ENCODE assay signal across 32 cellular contexts in the genomic region with DNA sequence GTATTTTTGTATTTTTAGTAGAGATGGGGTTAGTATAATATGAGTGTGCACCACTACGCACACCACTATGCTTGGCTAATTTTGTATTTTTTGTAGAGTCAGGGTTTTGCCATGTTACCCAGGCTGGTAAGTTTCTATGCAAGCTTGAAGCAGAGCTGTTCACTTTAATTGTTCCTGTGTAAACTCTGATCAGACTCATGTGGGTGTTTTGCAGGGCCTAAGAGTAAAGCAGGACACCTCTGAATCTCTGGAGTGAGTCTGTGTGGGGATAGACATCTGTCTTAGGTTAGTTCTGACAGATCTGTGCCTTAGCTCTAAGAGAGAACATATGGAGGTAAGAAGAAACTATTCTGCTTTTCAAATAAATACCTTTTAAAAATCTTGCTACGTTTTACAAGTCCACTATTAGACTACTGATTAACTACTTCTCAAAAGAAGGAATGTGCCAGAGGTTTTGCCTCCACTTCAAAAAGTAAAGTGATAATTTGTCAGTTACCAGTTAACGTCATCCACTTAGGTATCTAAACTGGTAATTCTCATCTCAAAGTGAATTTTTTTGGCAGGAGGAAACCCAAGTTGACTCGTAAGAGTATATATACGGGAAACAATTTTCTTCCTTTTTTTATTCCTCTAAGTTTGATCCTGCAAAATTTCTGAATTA. TPM values are rescaled to one million over a fixed set of nuclear protein-coding genes. Genes with fewer than 3 reads are reported as not detected.
DNase-seq lines count a peak whose midpoint lies in the region; ATAC-seq, FAIRE-seq and TF ChIP-seq lines count a peak whose summit lies in the region.
"Had no signal": no experiment of that assay in that cellular context is flagged by ENCODE, and none has a peak within 500 bp of the region (broad histone marks: within the 10 kb centered on the region; RNA-seq: fewer than 3 reads in every experiment).

No MANE protein-coding gene starts in this region.

- no peak for TF ChIP-seq CTCF in breast epithelium (IDR thresholded peaks at IDR 0.05)
- TF ChIP-seq CTCF in keratinocyte (optimal IDR thresholded peaks at IDR 0.05 in 1 of 3, IDR thresholded peaks at IDR 0.05 in 1 of 3, conservative IDR thresholded peaks at IDR 0.05 in 1 of 3; ENCODE audit: extremely low read depth in 1 of 3, insufficient read depth in 2 of 3, low read length in 3 of 3), result no peak
- no peak for TF ChIP-seq CTCF in progenitor cell of endocrine pancreas (IDR thresholded peaks at IDR 0.05; ENCODE audit: unreplicated experiment)

- no peak for DNase-seq in breast epithelium (ENCODE audit: low spot score in 2 of 2)
- no peak for DNase-seq in keratinocyte (ENCODE audit: low read depth, low spot score)
- no peak for DNase-seq in progenitor cell of endocrine pancreas (ENCODE audit: low spot score, unreplicated experiment)
- no peak for DNase-seq in COLO829 (ENCODE audit: low spot score)
- no peak for DNase-seq in stimulated activated CD4-positive, alpha-beta T cell treated with anti-CD3 and anti-CD28 coated beads, Interleukin-1b, Interleukin-23, amount 100 ng/mL, for 48 hours
- DNase-seq: activated CD4-positive, CD25-positive, alpha-beta regulatory T cell; activated gamma-delta T cell treated with Interleukin-2 at 50 U/mL for 16 hours; activated naive CD8-positive, alpha-beta T cell treated with anti-CD3 and anti-CD28 coated beads, Interleukin-2, amount 10 ng/mL, durations not matched to agents 7 days and 5 days; activated T-cell treated with anti-CD3 and anti-CD28 coated beads, Interleukin-2, amount 50 U/mL, for 4 hours; aorta; COR-L47; cortex of kidney; DMS53; effector memory CD8-positive, alpha-beta T cell; foreskin melanocyte; heart right ventricle; KBM-7; NCI-H1105; NCI-H187; NCI-H510A; pancreas; small intestine; T-cell had no signal

- no peaks in the 10 kb centered on the region for H3K27me3 Mint-ChIP-seq in progenitor cell of endocrine pancreas
- H3K27me3 Mint-ChIP-seq: effector memory CD8-positive, alpha-beta T cell; stimulated activated naive CD8-positive, alpha-beta T cell treated with anti-CD3 and anti-CD28 coated beads, Interleukin-15, Interleukin-2, amounts not matched to agents 100 ng/mL and 50 ng/mL, for 24 hours; T-cell had no signal

- peak overlapping the region; percentile 43 for H3K27ac Mint-ChIP-seq in progenitor cell of endocrine pancreas
- H3K27ac Mint-ChIP-seq: activated naive CD8-positive, alpha-beta T cell treated with anti-CD3 and anti-CD28 coated beads, Interleukin-2, amount 10 ng/mL, durations not matched to agents 7 days and 5 days; effector memory CD8-positive, alpha-beta T cell; neural progenitor cell; stimulated activated naive CD8-positive, alpha-beta T cell treated with anti-CD3 and anti-CD28 coated beads, Interleukin-15, Interleukin-2, amounts not matched to agents 100 ng/mL and 50 ng/mL, for 24 hours; T-cell had no signal

- H3K4me2 ChIP-seq in keratinocyte (ENCODE audit: control insufficient read depth, extremely low read depth, insufficient read depth, low read depth, low read length), result peak overlapping the region; percentile 96
- H3K4me2 ChIP-seq: BLaER1, neural progenitor cell had no signal

- peaks cover 27% of the 10 kb centered on the region for H3K4me1 Mint-ChIP-seq in progenitor cell of endocrine pancreas (ENCODE audit: low read depth)
- H3K4me1 Mint-ChIP-seq: T-cell had no signal

- H3K9ac ChIP-seq in keratinocyte (ENCODE audit: control insufficient read depth, extremely low read depth, insufficient read depth, low read length), result peak overlapping the region; percentile 97
- H3K9ac ChIP-seq: BLaER1, neural progenitor cell had no signal

- H3K4me3 Mint-ChIP-seq in progenitor cell of endocrine pancreas (ENCODE audit: low read depth), result no peak overlapping the region
- H3K4me3 Mint-ChIP-seq: activated naive CD8-positive, alpha-beta T cell treated with anti-CD3 and anti-CD28 coated beads, Interleukin-2, amount 10 ng/mL, durations not matched to agents 7 days and 5 days; activated T-cell treated with anti-CD3 and anti-CD28 coated beads, Interleukin-2, amount 50 U/mL, for 4 hours; effector memory CD8-positive, alpha-beta T cell; neural progenitor cell; stimulated activated naive CD8-positive, alpha-beta T cell treated with anti-CD3 and anti-CD28 coated beads, Interleukin-15, Interleukin-2, amounts not matched to agents 100 ng/mL and 50 ng/mL, for 24 hours; T-cell had no signal

- peaks cover 57% of the 10 kb centered on the region for H3K79me2 ChIP-seq in keratinocyte (ENCODE audit: control insufficient read depth, insufficient read depth, low read length)

- H4K20me1 ChIP-seq in keratinocyte (ENCODE audit: control insufficient read depth, extremely low read depth, insufficient read depth, low read length), result peaks cover 10% of the 10 kb centered on the region
- H4K20me1 ChIP-seq: BLaER1 had no signal

- no peaks in the 10 kb centered on the region for H3K9me1 ChIP-seq in keratinocyte (ENCODE audit: control insufficient read depth, extremely low read depth, insufficient read depth, low read length)

- H3K4me1 ChIP-seq in breast epithelium (no peaks in the 10 kb centered on the region), keratinocyte (ENCODE audit: control insufficient read depth, extremely low read depth, insufficient read depth, low read length) (peaks cover 38% of the 10 kb centered on the region)
- H3K4me1 ChIP-seq: BLaER1, heart right ventricle, pancreas had no signal

- no peaks in the 10 kb centered on the region for H3K36me3 ChIP-seq in breast epithelium
- peaks cover 2 to 35% of the 10 kb centered on the region in 2 experiments for H3K36me3 ChIP-seq in keratinocyte (ENCODE audit: control insufficient read depth in 2 of 2, extremely low read depth in 1 of 2, insufficient read depth in 2 of 2, low read length in 2 of 2)
- H3K36me3 ChIP-seq: BLaER1, cardiac muscle cell, heart right ventricle, neural progenitor cell, pancreas, thoracic aorta had no signal

- dilution Hi-C loops in keratinocyte (cut with MboI; ENCODE audit: extremely low pct_ligation_motif_present, low sequenced_read_pairs), result no loop called here

- FAIRE-seq in keratinocyte (lab: Jason Lieb, UNC), result no peak
- FAIRE-seq: GM12891, pancreas, small intestine had no signal

- H3K27me3 ChIP-seq in breast epithelium (no peaks in the 10 kb centered on the region), keratinocyte (ENCODE audit: control insufficient read depth, extremely low read depth, insufficient read depth, low read length) (no peaks in the 10 kb centered on the region)
- H3K27me3 ChIP-seq: BLaER1, cardiac muscle cell, heart right ventricle, neural progenitor cell, pancreas had no signal

- no peaks in the 10 kb centered on the region for H3K36me3 Mint-ChIP-seq in progenitor cell of endocrine pancreas (ENCODE audit: insufficient read depth)
- H3K36me3 Mint-ChIP-seq: activated naive CD8-positive, alpha-beta T cell treated with anti-CD3 and anti-CD28 coated beads, Interleukin-2, amount 10 ng/mL, durations not matched to agents 7 days and 5 days; neural progenitor cell; T-cell had no signal

- H3K27ac ChIP-seq in breast epithelium (peak overlapping the region; percentile 48 to 70), keratinocyte (ENCODE audit: control insufficient read depth, insufficient read depth, low read length) (peak overlapping the region; percentile 99)
- H3K27ac ChIP-seq: BLaER1, cardiac muscle cell, heart right ventricle, neural progenitor cell, pancreas, thoracic aorta had no signal

- H3K4me3 ChIP-seq in breast epithelium (peak overlapping the region in 2 of 3 donors; percentile 42 to 43), keratinocyte (ENCODE audit: control insufficient read depth in 2 of 3, extremely low read depth in 1 of 3, insufficient read depth in 2 of 3, low read depth in 1 of 3, low read length in 3 of 3) (peak overlapping the region; percentile 68 to 96 (median 94))
- H3K4me3 ChIP-seq: BLaER1, cardiac muscle cell, heart right ventricle, neural progenitor cell, pancreas, thoracic aorta had no signal

- ATAC-seq in HG03045 (IDR thresholded peaks at IDR 0.05; ENCODE audit: unreplicated experiment), result no peak
- no peak for ATAC-seq in HG02981 (IDR thresholded peaks at IDR 0.05; ENCODE audit: unreplicated experiment)
- ATAC-seq: activated T-cell treated with anti-CD3 and anti-CD28 coated beads, Interleukin-2, amount 50 U/mL, for 4 hours; effector memory CD8-positive, alpha-beta T cell; esophagus mucosa; heart right ventricle; pancreas; T-cell had no signal

- intact Hi-C loops in breast epithelium (cut with DNase I; ENCODE audit: low total_unique reads), result no loop called here

- TF ChIP-seq POLR2A in breast epithelium (IDR thresholded peaks at IDR 0.05), result no peak

- H3K9me3 Mint-ChIP-seq in progenitor cell of endocrine pancreas (ENCODE audit: low read depth), result no peaks in the 10 kb centered on the region
- H3K9me3 Mint-ChIP-seq: activated naive CD8-positive, alpha-beta T cell treated with anti-CD3 and anti-CD28 coated beads, Interleukin-2, amount 10 ng/mL, durations not matched to agents 7 days and 5 days; activated T-cell treated with anti-CD3 and anti-CD28 coated beads, Interleukin-2, amount 50 U/mL, for 4 hours; effector memory CD8-positive, alpha-beta T cell; neural progenitor cell; stimulated activated naive CD8-positive, alpha-beta T cell treated with anti-CD3 and anti-CD28 coated beads, Interleukin-15, Interleukin-2, amounts not matched to agents 100 ng/mL and 50 ng/mL, for 24 hours; T-cell had no signal

- no peak overlapping the region for H2AFZ ChIP-seq in keratinocyte (ENCODE audit: control insufficient read depth, low read length)
- H2AFZ ChIP-seq: neural progenitor cell had no signal

- H3K9me3 ChIP-seq in breast epithelium, result no peaks in the 10 kb centered on the region
- H3K9me3 ChIP-seq in keratinocyte (ENCODE audit: control insufficient read depth, low read depth, low read length), result no peaks in the 10 kb centered on the region
- H3K9me3 ChIP-seq: BLaER1, heart right ventricle, pancreas, thoracic aorta had no signal

RNA-seq across cellular contexts. Expression of a gene that starts 1.1 kb away (rescaled TPM):
- total RNA-seq in breast epithelium (10 to 100 TPM in 2 of 3 donors, under 1 TPM in 1; 0.16 to 56.1 (median 34.1) TPM), progenitor cell of endocrine pancreas (0.78 and 0.86 TPM in 2 replicates)
- 2,386 to 3,374 TPM (median 2,587 TPM) in 3 replicates for polyA plus RNA-seq in keratinocyte
- polyA plus RNA-seq in keratinocyte (2011; ENCODE audit: low read depth), result 1,575 TPM
- 607 and 731 TPM in 2 replicates for polyA plus RNA-seq in keratinocyte (2011; cell fraction: cytosol; rRNA removed)
- 5,094 and 5,558 TPM in 2 replicates for polyA plus RNA-seq in keratinocyte (2011; cell fraction: nucleus; rRNA removed)
- 1,046 and 1,745 TPM in 2 replicates for polyA plus RNA-seq in keratinocyte (2012; ENCODE audit: low replicate concordance)
- 1,846 to 2,703 TPM (median 1,967 TPM) in 3 replicates for polyA minus RNA-seq in keratinocyte
- 838 TPM for polyA minus RNA-seq in keratinocyte (2011; cell fraction: cytosol; rRNA and poly(A)+ RNA removed)
- 2,909 and 4,339 TPM in 2 replicates for polyA minus RNA-seq in keratinocyte (2011; cell fraction: nucleus; rRNA and poly(A)+ RNA removed)
- total RNA-seq: activated naive CD8-positive, alpha-beta T cell treated with anti-CD3 and anti-CD28 coated beads, Interleukin-2, amount 10 ng/mL, durations not matched to agents 7 days and 5 days; cardiac muscle cell had no signal

RNA-seq across cellular contexts. Expression of a gene that starts 37.4 kb away (rescaled TPM):
- total RNA-seq in breast epithelium, result 10 to 100 TPM in 1 of 3 donors, 1 to 10 TPM in 2; 6.3 to 11.4 (median 8.2) TPM
- 6.1 to 10.9 TPM (median 10.4 TPM) in 3 replicates for polyA plus RNA-seq in keratinocyte
- polyA plus RNA-seq in keratinocyte (2011; ENCODE audit: low read depth), result 0.52 TPM
- polyA plus RNA-seq in keratinocyte (2011; cell fraction: cytosol; rRNA removed), result 8.5 and 13.2 TPM in 2 replicates
- polyA plus RNA-seq in keratinocyte (2011; cell fraction: nucleus; rRNA removed), result 8.1 and 11.3 TPM in 2 replicates
- polyA plus RNA-seq in keratinocyte (2012; ENCODE audit: low replicate concordance), result 2.9 and 10.3 TPM in 2 replicates
- 1.4 to 4.9 TPM (median 2.2 TPM) in 3 replicates for polyA minus RNA-seq in keratinocyte
- polyA minus RNA-seq in keratinocyte (2011; cell fraction: cytosol; rRNA and poly(A)+ RNA removed), result 4.8 TPM
- 0.95 and 3.3 TPM in 2 replicates for polyA minus RNA-seq in keratinocyte (2011; cell fraction: nucleus; rRNA and poly(A)+ RNA removed)
- total RNA-seq in progenitor cell of endocrine pancreas, result 6.9 and 7.1 TPM in 2 replicates
